Comparison of ENCODE assay signal across 20 cellular contexts in the genomic region with DNA sequence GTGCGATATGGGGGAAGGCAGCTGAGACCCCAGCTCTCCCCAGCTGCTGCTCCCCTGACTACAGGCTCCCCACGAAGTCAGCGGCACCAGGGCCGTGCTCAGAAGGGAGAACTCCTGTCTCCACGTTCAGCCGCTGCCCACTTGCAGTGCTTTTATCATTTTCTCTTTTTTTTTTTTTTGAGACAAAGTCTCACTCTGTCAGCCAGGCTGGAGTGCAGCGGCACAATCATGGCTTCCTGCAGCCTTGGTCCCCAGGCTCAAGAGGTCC. TPM values are rescaled to one million over a fixed set of nuclear protein-coding genes. Genes with fewer than 3 reads are reported as not detected.
A peak's percentile ranks its signal among the peaks of the same experiment; 100 is the strongest.
DNase-seq lines count a peak whose midpoint lies in the region; ATAC-seq and TF ChIP-seq lines count a peak whose summit lies in the region.
"Had no signal": no experiment of that assay in that cellular context is flagged by ENCODE, and none has a peak within 500 bp of the region (broad histone marks: within the 10 kb centered on the region; RNA-seq: fewer than 3 reads in every experiment).

No MANE protein-coding gene starts in this region.

- H3K9me3 ChIP-seq in testis (no peaks in the 10 kb centered on the region), breast epithelium (no peaks in the 10 kb centered on the region)

- no peaks in the 10 kb centered on the region for H3K36me3 ChIP-seq in testis (ENCODE audit: low read depth, missing control alignments)
- H3K36me3 ChIP-seq in breast epithelium: no peaks in the 10 kb centered on the region

- CTCF ChIA-PET in activated naive CD4-positive, alpha-beta T cell treated with anti-CD3 and anti-CD28 coated beads, Interleukin-2, amount 10 ng/mL, durations not matched to agents 7 days and 5 days (lab: Charles Lee): no interaction called here
- CTCF ChIA-PET in activated naive CD4-positive, alpha-beta T cell treated with anti-CD3 and anti-CD28 coated beads for 36 hours (lab: Charles Lee): no interaction called here

- H3K4me1 Mint-ChIP-seq in activated naive CD4-positive, alpha-beta T cell treated with anti-CD3 and anti-CD28 coated beads, Interleukin-2, amount 10 ng/mL, durations not matched to agents 7 days and 5 days: no peaks in the 10 kb centered on the region
- peaks cover 2% of the 10 kb centered on the region for H3K4me1 Mint-ChIP-seq in activated naive CD4-positive, alpha-beta T cell treated with anti-CD3 and anti-CD28 coated beads for 36 hours (ENCODE audit: low read depth)
- H3K4me1 Mint-ChIP-seq in chondrocyte (ENCODE audit: low read depth): no peaks in the 10 kb centered on the region
- peaks cover 9% of the 10 kb centered on the region for H3K4me1 Mint-ChIP-seq in nephron

- no peak for ATAC-seq in HG02938 (IDR thresholded peaks at IDR 0.05; ENCODE audit: unreplicated experiment)
- ATAC-seq: CD8-positive, alpha-beta T cell had no signal

- no peak for TF ChIP-seq CTCF in chondrocyte (IDR thresholded peaks at IDR 0.05)
- TF ChIP-seq CTCF in nephron (IDR thresholded peaks at IDR 0.05; ENCODE audit: unreplicated experiment in 3 of 3): no peak
- TF ChIP-seq CTCF in testis (IDR thresholded peaks at IDR 0.05): no peak
- no peak for TF ChIP-seq CTCF in breast epithelium (IDR thresholded peaks at IDR 0.05)

- H3K27ac Mint-ChIP-seq in activated naive CD4-positive, alpha-beta T cell treated with anti-CD3 and anti-CD28 coated beads, Interleukin-2, amount 10 ng/mL, durations not matched to agents 7 days and 5 days: no peak overlapping the region
- no peak overlapping the region for H3K27ac Mint-ChIP-seq in activated naive CD4-positive, alpha-beta T cell treated with anti-CD3 and anti-CD28 coated beads for 36 hours
- no peak overlapping the region for H3K27ac Mint-ChIP-seq in chondrocyte (ENCODE audit: unreplicated experiment)
- peak overlapping the region in 2 of 3 experiments; percentile 8 to 87 for H3K27ac Mint-ChIP-seq in nephron
- H3K27ac Mint-ChIP-seq: CD8-positive, alpha-beta T cell; HFFc6 had no signal

- no peak overlapping the region for H3K4me3 Mint-ChIP-seq in activated naive CD4-positive, alpha-beta T cell treated with anti-CD3 and anti-CD28 coated beads, Interleukin-2, amount 10 ng/mL, durations not matched to agents 7 days and 5 days
- H3K4me3 Mint-ChIP-seq in activated naive CD4-positive, alpha-beta T cell treated with anti-CD3 and anti-CD28 coated beads for 36 hours: no peak overlapping the region
- H3K4me3 Mint-ChIP-seq in chondrocyte (ENCODE audit: unreplicated experiment) (no peak overlapping the region), nephron (no peak overlapping the region)
- H3K4me3 Mint-ChIP-seq: CD8-positive, alpha-beta T cell; HFFc6 had no signal

- peak; percentile 12 for DNase-seq in activated naive CD4-positive, alpha-beta T cell treated with anti-CD3 and anti-CD28 coated beads, Interleukin-2, amount 10 ng/mL, durations not matched to agents 7 days and 5 days
- no peak for DNase-seq in activated naive CD4-positive, alpha-beta T cell treated with anti-CD3 and anti-CD28 coated beads for 36 hours
- DNase-seq in chondrocyte (ENCODE audit: low spot score) (peak; percentile 71), testis (peak; percentile 14), breast epithelium (ENCODE audit: low spot score in 2 of 2) (no peak), NCI-H1930 (lab: John Stamatoyannopoulos, UW) (no peak)
- DNase-seq: DMS79 treated with DMSO at 0.1 percent for 48 hours, HFFc6, NCI-H1436, NCI-H2029 treated with DMSO at 0.1 percent for 48 hours, NCI-H2171 treated with DMSO at 0.1 percent for 48 hours, NCI-H446 treated with DMSO at 0.1 percent for 48 hours, NCI-H748 treated with DMSO at 0.1 percent for 48 hours, RPMI8226 had no signal

- WGBS in testis, 2 donors: 71% methylated on average over 7 of the region's 7 CpGs

- no peaks in the 10 kb centered on the region for H3K9me3 Mint-ChIP-seq in activated naive CD4-positive, alpha-beta T cell treated with anti-CD3 and anti-CD28 coated beads, Interleukin-2, amount 10 ng/mL, durations not matched to agents 7 days and 5 days
- H3K9me3 Mint-ChIP-seq in activated naive CD4-positive, alpha-beta T cell treated with anti-CD3 and anti-CD28 coated beads for 36 hours: no peaks in the 10 kb centered on the region
- H3K9me3 Mint-ChIP-seq in chondrocyte (ENCODE audit: low read depth) (no peaks in the 10 kb centered on the region), nephron (no peaks in the 10 kb centered on the region)
- H3K9me3 Mint-ChIP-seq: CD8-positive, alpha-beta T cell; HFFc6 had no signal

- H3K4me1 ChIP-seq in testis: peaks cover 22% of the 10 kb centered on the region
- H3K4me1 ChIP-seq in breast epithelium: no peaks in the 10 kb centered on the region
- H3K4me1 ChIP-seq: BLaER1 had no signal

- H3K36me3 Mint-ChIP-seq in activated naive CD4-positive, alpha-beta T cell treated with anti-CD3 and anti-CD28 coated beads, Interleukin-2, amount 10 ng/mL, durations not matched to agents 7 days and 5 days: no peaks in the 10 kb centered on the region
- H3K36me3 Mint-ChIP-seq in activated naive CD4-positive, alpha-beta T cell treated with anti-CD3 and anti-CD28 coated beads for 36 hours (ENCODE audit: low read depth): no peaks in the 10 kb centered on the region
- H3K36me3 Mint-ChIP-seq in chondrocyte (ENCODE audit: low read depth) (no peaks in the 10 kb centered on the region), nephron (ENCODE audit: low read depth) (no peaks in the 10 kb centered on the region)

- no peak for TF ChIP-seq POLR2A in testis (IDR thresholded peaks at IDR 0.05)
- TF ChIP-seq POLR2A in breast epithelium (IDR thresholded peaks at IDR 0.05): no peak

- intact Hi-C loops in activated naive CD4-positive, alpha-beta T cell treated with anti-CD3 and anti-CD28 coated beads for 36 hours (cut with micrococcal nuclease): no loop called here
- intact Hi-C loops in testis (cut with DNase I; ENCODE audit: low total_unique reads): no loop called here
- intact Hi-C loops in breast epithelium (cut with DNase I; ENCODE audit: low total_unique reads): no loop called here

- peak overlapping the region in 1 of 2 donors; percentile 88 for H3K27ac ChIP-seq in testis
- no peak overlapping the region for H3K27ac ChIP-seq in breast epithelium
- H3K27ac ChIP-seq: BLaER1, KMS-11 had no signal

- H3K27me3 ChIP-seq in testis (no peaks in the 10 kb centered on the region), breast epithelium (no peaks in the 10 kb centered on the region)
- H3K27me3 ChIP-seq: BLaER1 had no signal

- H3K27me3 Mint-ChIP-seq in activated naive CD4-positive, alpha-beta T cell treated with anti-CD3 and anti-CD28 coated beads, Interleukin-2, amount 10 ng/mL, durations not matched to agents 7 days and 5 days: peaks cover 9% of the 10 kb centered on the region
- no peaks in the 10 kb centered on the region for H3K27me3 Mint-ChIP-seq in activated naive CD4-positive, alpha-beta T cell treated with anti-CD3 and anti-CD28 coated beads for 36 hours (ENCODE audit: low read depth)
- no peaks in the 10 kb centered on the region for H3K27me3 Mint-ChIP-seq in chondrocyte (ENCODE audit: low read depth)
- no peaks in the 10 kb centered on the region for H3K27me3 Mint-ChIP-seq in nephron (ENCODE audit: low read depth)

- H3K4me3 ChIP-seq in testis (no peak overlapping the region), breast epithelium (no peak overlapping the region)
- H3K4me3 ChIP-seq: BLaER1 had no signal

RNA-seq across cellular contexts. Expression of a gene that starts 0.9 kb away (rescaled TPM):
- not detected for total RNA-seq in activated naive CD4-positive, alpha-beta T cell treated with anti-CD3 and anti-CD28 coated beads for 36 hours
- total RNA-seq in chondrocyte (1.7 to 4.1 TPM (median 1.7 TPM) in 3 replicates), testis (10 to 100 TPM; 50.5 to 63.5 TPM), breast epithelium (under 1 TPM in 1 of 3 donors, not detected in 2; 0.59 TPM)
- polyA plus RNA-seq in testis (ENCODE audit: insufficient read depth, low read depth, low replicate concordance): 49.2 TPM
- total RNA-seq: M059J had no signal

RNA-seq across cellular contexts. Expression of a gene that starts 27.9 kb away (rescaled TPM):
- total RNA-seq in activated naive CD4-positive, alpha-beta T cell treated with anti-CD3 and anti-CD28 coated beads for 36 hours: 1 to 10 TPM; 8.0 to 9.8 TPM
- total RNA-seq in chondrocyte: 14.0 to 18.5 TPM (median 14.1 TPM) in 3 replicates
- total RNA-seq in testis: 10 to 100 TPM; 75.6 to 96.1 TPM
- 55.4 TPM for polyA plus RNA-seq in testis (ENCODE audit: insufficient read depth, low read depth, low replicate concordance)
- 1 to 10 TPM; 1.6 to 7.0 (median 6.2) TPM for total RNA-seq in breast epithelium

RNA-seq across cellular contexts. Expression of a gene that starts 58.4 kb away (rescaled TPM):
- total RNA-seq in activated naive CD4-positive, alpha-beta T cell treated with anti-CD3 and anti-CD28 coated beads for 36 hours: 1 to 10 TPM; 6.7 to 8.4 TPM
- 1,314 to 1,671 TPM (median 1,646 TPM) in 3 replicates for total RNA-seq in chondrocyte
- total RNA-seq in testis: 100 to 1,000 TPM; 192 to 236 TPM
- polyA plus RNA-seq in testis (ENCODE audit: insufficient read depth, low read depth, low replicate concordance): 362 TPM
- total RNA-seq in breast epithelium: 1,000 to 10,000 TPM in 1 of 3 donors, 100 to 1,000 TPM in 2; 177 to 1,266 (median 418) TPM

Comparison
In these comparisons a context has a peak if more than half of its experiments do, and no peak if none do; other contexts are left out.
1. DNase-seq: peak in activated naive CD4-positive, alpha-beta T cell treated with anti-CD3 and anti-CD28 coated beads, Interleukin-2, amount 10 ng/mL, durations not matched to agents 7 days and 5 days (single experiment), chondrocyte (single experiment) and testis (single experiment); none in activated naive CD4-positive, alpha-beta T cell treated with anti-CD3 and anti-CD28 coated beads for 36 hours (single experiment), breast epithelium (0 of 2) and NCI-H1930 (0 of 2).
2. H3K27ac Mint-ChIP-seq: peak in nephron (2 of 3); none in activated naive CD4-positive, alpha-beta T cell treated with anti-CD3 and anti-CD28 coated beads, Interleukin-2, amount 10 ng/mL, durations not matched to agents 7 days and 5 days (single experiment), activated naive CD4-positive, alpha-beta T cell treated with anti-CD3 and anti-CD28 coated beads for 36 hours (single experiment) and chondrocyte (single experiment).
3. RNA of a gene that starts 0.9 kb away (total RNA-seq): 50.5 to 63.5 TPM in testis; 1.7 to 4.1 TPM in chondrocyte, not detected in activated naive CD4-positive, alpha-beta T cell treated with anti-CD3 and anti-CD28 coated beads for 36 hours and 0.59 TPM in breast epithelium; every median in the first group is over 10 times any median in the second.
4. RNA of a gene that starts 58.4 kb away (total RNA-seq): 1,314 to 1,671 TPM in chondrocyte, 177 to 1,266 TPM in breast epithelium and 192 to 236 TPM in testis; 6.7 to 8.4 TPM in activated naive CD4-positive, alpha-beta T cell treated with anti-CD3 and anti-CD28 coated beads for 36 hours; every median in the first group is over 10 times any median in the second.